ENCODE assay signal across 10 cellular contexts in genomic region chr10:112792487-112793196, GRCh38.
DNase-seq lines count a peak whose midpoint lies in the region; ATAC-seq and TF ChIP-seq lines count a peak whose summit lies in the region.
"Had no signal": no experiment of that assay in that cellular context is flagged by ENCODE, and none has a peak within 500 bp of the region (broad histone marks: within the 10 kb centered on the region; RNA-seq: fewer than 3 reads in every experiment).

No MANE protein-coding gene starts in this region.

- H4K5ac ChIP-seq in mesendoderm (ENCODE audit: low read length) = no peak overlapping the region

- H2BK120ac ChIP-seq in mesendoderm (ENCODE audit: low read depth, low read length) = no peak overlapping the region

- peaks cover 3 to 28% (median 9%) of the 10 kb centered on the region in 11 donors for H3K9me3 Mint-ChIP-seq in naive thymus-derived CD4-positive, alpha-beta T cell

- peaks cover 3 to 40% (median 23%) of the 10 kb centered on the region in 5 donors for H3K36me3 Mint-ChIP-seq in naive thymus-derived CD4-positive, alpha-beta T cell

- H3K18ac ChIP-seq in mesendoderm (ENCODE audit: low read length) = no peak overlapping the region

- no CpG with 5 or more reads among the region's 14 CpGs for WGBS in mesendoderm (ENCODE audit: extremely low coverage, insufficient coverage, low lambda C conversion rate)

- H3K9me3 ChIP-seq in duodenal mucosa (ENCODE audit: control insufficient read depth in 1 of 2, low read length in 2 of 2) (no peaks in the 10 kb centered on the region), vagina (no peaks in the 10 kb centered on the region)
- no peaks in the 10 kb centered on the region for H3K9me3 ChIP-seq in naive thymus-derived CD4-positive, alpha-beta T cell (ENCODE audit: control insufficient read depth in 2 of 3, low read length in 3 of 3)

- no peaks in the 10 kb centered on the region for H3K27me3 Mint-ChIP-seq in naive thymus-derived CD4-positive, alpha-beta T cell

- ATAC-seq in naive thymus-derived CD4-positive, alpha-beta T cell = no peak
- ATAC-seq: A549 had no signal

- in situ Hi-C loops in GM13977 (cut with MboI; ENCODE audit: low pct_unique_long_range_greater_than_20kb, low sequenced_read_pairs, unreplicated experiment) = no loop called here

- DNase-seq in NCI-H2227 (lab: John Stamatoyannopoulos, UW; ENCODE audit: unreplicated experiment) (peak; percentile 25), NCI-H2227 treated with DMSO at 0.1 percent for 48 hours (lab: John Stamatoyannopoulos, UW) (no peak), mesendoderm (peak; percentile 35), vagina (ENCODE audit: extremely low spot score in 2 of 2) (no peak), GM13977 (ENCODE audit: low spot score) (no peak), foreskin melanocyte (no peak)
- DNase-seq in naive thymus-derived CD4-positive, alpha-beta T cell = no peak
- DNase-seq: Kasumi-1 had no signal

- H3K27ac ChIP-seq in duodenal mucosa (ENCODE audit: low read depth, low read length) (no peak overlapping the region), mesendoderm (ENCODE audit: low read depth, low read length) (no peak overlapping the region), vagina (peak overlapping the region; percentile 19)
- no peak overlapping the region for H3K27ac ChIP-seq in naive thymus-derived CD4-positive, alpha-beta T cell (ENCODE audit: low read depth, low read length)

- H3K36me3 ChIP-seq in duodenal mucosa (ENCODE audit: control insufficient read depth in 1 of 2, insufficient read depth in 2 of 2, low read length in 2 of 2) (no peaks in the 10 kb centered on the region), mesendoderm (ENCODE audit: control insufficient read depth, insufficient read depth, low read length) (no peaks in the 10 kb centered on the region), vagina (no peaks in the 10 kb centered on the region)
- no peaks in the 10 kb centered on the region for H3K36me3 ChIP-seq in naive thymus-derived CD4-positive, alpha-beta T cell (ENCODE audit: control insufficient read depth in 2 of 3, insufficient read depth in 3 of 3, low read length in 3 of 3)

- H3K4me1 ChIP-seq in duodenal mucosa (ENCODE audit: control insufficient read depth in 1 of 2, insufficient read depth in 2 of 2, low read length in 2 of 2) = peaks cover 17 to 21% of the 10 kb centered on the region in 2 donors
- H3K4me1 ChIP-seq in mesendoderm (ENCODE audit: control insufficient read depth, low read depth, low read length) = peaks cover 9% of the 10 kb centered on the region
- peaks cover 38% of the 10 kb centered on the region for H3K4me1 ChIP-seq in vagina
- H3K4me1 ChIP-seq in naive thymus-derived CD4-positive, alpha-beta T cell (ENCODE audit: control insufficient read depth in 2 of 2, insufficient read depth in 2 of 2, low read length in 2 of 2) = no peaks in the 10 kb centered on the region

- no peak for TF ChIP-seq POLR2A in vagina (IDR thresholded peaks at IDR 0.05)

- H3K23ac ChIP-seq in mesendoderm (ENCODE audit: low read length) = peak overlapping the region; percentile 8

- H3K56ac ChIP-seq in mesendoderm (ENCODE audit: low read length) = peak overlapping the region; percentile 65

- H3K9ac ChIP-seq in duodenal mucosa (ENCODE audit: low read depth in 1 of 2, low read length in 2 of 2) = peak overlapping the region; percentile 0 to 60
- no peak overlapping the region for H3K9ac ChIP-seq in mesendoderm (ENCODE audit: low read length)

- no peak overlapping the region for H2AK5ac ChIP-seq in mesendoderm (ENCODE audit: low read length)

- no peak overlapping the region for H2BK5ac ChIP-seq in mesendoderm (ENCODE audit: low read length)

- no peaks in the 10 kb centered on the region for H3K79me1 ChIP-seq in mesendoderm (ENCODE audit: low read length)

- no peak overlapping the region for H3K4me3 Mint-ChIP-seq in naive thymus-derived CD4-positive, alpha-beta T cell

- CTCF ChIA-PET in naive thymus-derived CD4-positive, alpha-beta T cell (lab: Charles Lee) = no interaction called here

- intact Hi-C loops in vagina (cut with DNase I) = no loop called here
- intact Hi-C loops in naive thymus-derived CD4-positive, alpha-beta T cell (cut with micrococcal nuclease) = no loop called here

- H3K4me3 ChIP-seq in duodenal mucosa (ENCODE audit: low read depth in 1 of 2, low read length in 2 of 2) (peak overlapping the region in 1 of 2 donors; percentile 50), mesendoderm (ENCODE audit: low read length) (no peak overlapping the region), vagina (no peak overlapping the region)
- H3K4me3 ChIP-seq in naive thymus-derived CD4-positive, alpha-beta T cell (ENCODE audit: low read length) = no peak overlapping the region
- H3K4me3 ChIP-seq: A549 had no signal

- H4K8ac ChIP-seq in mesendoderm (ENCODE audit: low read depth, low read length) = no peak overlapping the region

- POLR2A ChIA-PET in naive thymus-derived CD4-positive, alpha-beta T cell (lab: Charles Lee) = no interaction called here

- no peaks in the 10 kb centered on the region for H3K4me1 Mint-ChIP-seq in naive thymus-derived CD4-positive, alpha-beta T cell

- no peak overlapping the region for H2BK15ac ChIP-seq in mesendoderm (replicated peaks; ENCODE audit: low read depth)

- H3K79me2 ChIP-seq in mesendoderm (ENCODE audit: control insufficient read depth, insufficient read depth, low read length) = no peaks in the 10 kb centered on the region

- H3K27ac Mint-ChIP-seq in naive thymus-derived CD4-positive, alpha-beta T cell = no peak overlapping the region

- TF ChIP-seq CTCF in vagina (IDR thresholded peaks at IDR 0.05) (no peak), GM13977 (IDR thresholded peaks at IDR 0.05; ENCODE audit: extremely low read depth, insufficient read depth, missing control alignments) (no peak)

- no peak overlapping the region for H3K4me2 ChIP-seq in mesendoderm (ENCODE audit: low read length)
- H3K4me2 ChIP-seq: A549 had no signal

- H3K4ac ChIP-seq in mesendoderm (ENCODE audit: low read depth, low read length) = no peak overlapping the region

- H3K27me3 ChIP-seq in duodenal mucosa (ENCODE audit: control insufficient read depth in 1 of 2, insufficient read depth in 2 of 2, low read length in 2 of 2) = no peaks in the 10 kb centered on the region
- H3K27me3 ChIP-seq in mesendoderm (ENCODE audit: insufficient read depth, low read length, poor library complexity) = no peaks in the 10 kb centered on the region
- no peaks in the 10 kb centered on the region for H3K27me3 ChIP-seq in vagina
- no peaks in the 10 kb centered on the region for H3K27me3 ChIP-seq in naive thymus-derived CD4-positive, alpha-beta T cell (ENCODE audit: control insufficient read depth in 2 of 2, insufficient read depth in 2 of 2, low read length in 2 of 2)

Comparison
In these comparisons a context has a peak if more than half of its experiments do, and no peak if none do; other contexts are left out.
1. DNase-seq: peak in NCI-H2227 (single experiment) and mesendoderm (single experiment); none in NCI-H2227 treated with DMSO at 0.1 percent for 48 hours (single experiment), vagina (0 of 2), naive thymus-derived CD4-positive, alpha-beta T cell (0 of 9), GM13977 (single experiment) and foreskin melanocyte (single experiment).